In the genomic region with DNA sequence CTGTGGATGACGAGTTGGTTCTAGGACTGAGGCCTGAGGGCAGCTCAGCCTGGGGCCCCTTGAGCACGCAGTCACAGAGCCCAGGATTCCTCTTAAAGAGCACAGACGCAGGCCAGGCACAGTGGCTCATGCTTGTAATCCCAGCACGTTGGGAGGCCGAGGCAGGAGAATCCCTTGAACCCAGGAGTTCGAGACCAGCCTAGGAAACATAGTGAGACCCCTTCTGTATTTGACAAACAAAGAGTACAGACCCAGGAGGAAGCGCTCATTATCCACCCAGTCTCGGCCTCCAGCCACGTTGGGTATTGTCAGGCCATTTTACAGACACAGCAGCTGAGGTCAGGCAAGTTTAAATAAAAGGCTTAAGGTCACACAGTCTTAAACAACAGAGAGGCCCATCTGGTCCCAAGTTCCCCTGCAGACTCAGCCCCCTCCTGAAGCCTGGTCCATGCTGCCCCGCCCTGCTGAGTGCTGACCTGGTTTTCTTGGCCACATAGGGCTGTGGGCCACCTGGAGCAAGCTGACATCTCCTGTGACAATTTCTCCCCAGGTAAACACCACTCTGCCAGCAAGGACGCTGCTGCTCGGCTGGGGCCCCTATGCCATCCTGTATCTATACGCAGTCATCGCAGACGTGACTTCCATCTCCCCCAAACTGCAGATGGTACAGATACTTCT, we compare ENCODE assay signal across 1 cellular context.
TF ChIP-seq lines count a peak whose summit lies in the region.

No MANE protein-coding gene starts in this region.

TF ChIP-seq in HCT116, 20 proteins besides CTCF, POLR2A, EP300 and RAD21 (continued from another document):
- TF ChIP-seq, protein P1, sequence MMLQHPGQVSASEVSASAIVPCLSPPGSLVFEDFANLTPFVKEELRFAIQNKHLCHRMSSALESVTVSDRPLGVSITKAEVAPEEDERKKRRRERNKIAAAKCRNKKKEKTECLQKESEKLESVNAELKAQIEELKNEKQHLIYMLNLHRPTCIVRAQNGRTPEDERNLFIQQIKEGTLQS (IDR thresholded peaks at IDR 0.05): no peak
